In genomic region chr14:76782885-76783566, GRCh38 we compare ENCODE assay signal across 12 cellular contexts. TPM values are rescaled to one million over a fixed set of nuclear protein-coding genes. Genes with fewer than 3 reads are reported as not detected.
A peak's percentile ranks its signal among the peaks of the same experiment; 100 is the strongest.
DNase-seq lines count a peak whose midpoint lies in the region; ATAC-seq and TF ChIP-seq lines count a peak whose summit lies in the region.
"Had no signal": no experiment of that assay in that cellular context is flagged by ENCODE, and none has a peak within 500 bp of the region (broad histone marks: within the 10 kb centered on the region; RNA-seq: fewer than 3 reads in every experiment).

No MANE protein-coding gene starts in this region.

- TF ChIP-seq CTCF in vagina (IDR thresholded peaks at IDR 0.05) = no peak

- TF ChIP-seq POLR2A in vagina (IDR thresholded peaks at IDR 0.05) = no peak

- peaks cover 18% of the 10 kb centered on the region for H3K4me1 Mint-ChIP-seq in activated naive CD4-positive, alpha-beta T cell treated with anti-CD3 and anti-CD28 coated beads, Interleukin-2, amount 50 U/mL, for 24 hours
- no peaks in the 10 kb centered on the region for H3K4me1 Mint-ChIP-seq in memory B cell

- no peak for DNase-seq in activated naive CD4-positive, alpha-beta T cell treated with anti-CD3 and anti-CD28 coated beads, Interleukin-2, amount 50 U/mL, for 16 hours
- DNase-seq in amniotic epithelial cell (ENCODE audit: low read depth) (peak; percentile 10), memory B cell (ENCODE audit: low spot score in 2 of 2) (no peak), vagina (ENCODE audit: extremely low spot score in 2 of 2) (peak; percentile 25 to 74), MG63 (no peak), NCI-H128 (lab: John Stamatoyannopoulos, UW; ENCODE audit: unreplicated experiment) (no peak)
- DNase-seq: T-helper 9 cell had no signal

- H3K4me3 Mint-ChIP-seq in activated naive CD4-positive, alpha-beta T cell treated with anti-CD3 and anti-CD28 coated beads, Interleukin-2, amount 50 U/mL, for 24 hours = peak overlapping the region; percentile 4
- H3K4me3 Mint-ChIP-seq in memory B cell = no peak overlapping the region

- H3K9me3 ChIP-seq in vagina (no peaks in the 10 kb centered on the region), MG63 (no peaks in the 10 kb centered on the region)
- H3K9me3 ChIP-seq: body of pancreas had no signal

- H3K36me3 Mint-ChIP-seq in activated naive CD4-positive, alpha-beta T cell treated with anti-CD3 and anti-CD28 coated beads, Interleukin-2, amount 50 U/mL, for 24 hours = peaks cover 6% of the 10 kb centered on the region
- peaks cover 19% of the 10 kb centered on the region for H3K36me3 Mint-ChIP-seq in memory B cell

- peak overlapping the region; percentile 90 for H3K27ac Mint-ChIP-seq in activated naive CD4-positive, alpha-beta T cell treated with anti-CD3 and anti-CD28 coated beads, Interleukin-2, amount 50 U/mL, for 24 hours
- H3K27ac Mint-ChIP-seq in memory B cell = peak overlapping the region; percentile 17

- peaks cover 20% of the 10 kb centered on the region for H3K4me1 ChIP-seq in vagina

- H3K4me3 ChIP-seq in vagina (no peak overlapping the region), MG63 (no peak overlapping the region)
- H3K4me3 ChIP-seq: body of pancreas had no signal

- H3K9me3 Mint-ChIP-seq in activated naive CD4-positive, alpha-beta T cell treated with anti-CD3 and anti-CD28 coated beads, Interleukin-2, amount 50 U/mL, for 24 hours = no peaks in the 10 kb centered on the region
- H3K9me3 Mint-ChIP-seq in memory B cell = no peaks in the 10 kb centered on the region

- no peak overlapping the region for H3K27ac ChIP-seq in vagina
- H3K27ac ChIP-seq: body of pancreas, parathyroid adenoma had no signal

- no peaks in the 10 kb centered on the region for H3K27me3 Mint-ChIP-seq in activated naive CD4-positive, alpha-beta T cell treated with anti-CD3 and anti-CD28 coated beads, Interleukin-2, amount 50 U/mL, for 24 hours
- no peaks in the 10 kb centered on the region for H3K27me3 Mint-ChIP-seq in memory B cell

- ATAC-seq in memory B cell (ENCODE audit: low read depth) = no peak
- ATAC-seq in HG03565 (IDR thresholded peaks at IDR 0.05; ENCODE audit: unreplicated experiment) = no peak
- ATAC-seq: body of pancreas had no signal

- H3K36me3 ChIP-seq in vagina (peaks cover 0 to 31% of the 10 kb centered on the region in 2 donors), MG63 (no peaks in the 10 kb centered on the region)

- H3K27me3 ChIP-seq in vagina (no peaks in the 10 kb centered on the region), MG63 (no peaks in the 10 kb centered on the region)
- H3K27me3 ChIP-seq: body of pancreas had no signal

- intact Hi-C loops in vagina (cut with DNase I) = no loop called here

RNA-seq across cellular contexts. Expression of gene VASH1, which starts 21.8 kb away (rescaled TPM):
- 6.1 TPM for total RNA-seq in vagina
- 2.1 and 2.8 TPM in 2 replicates for total RNA-seq in MG63 (2014; rRNA removed; shearing (Covaris generic); ENCODE audit: low replicate concordance)

RNA-seq across cellular contexts. Expression of gene ANGEL1, which starts 29.7 kb away (rescaled TPM):
- 13.0 TPM for total RNA-seq in vagina
- total RNA-seq in MG63 (2014; rRNA removed; shearing (Covaris generic); ENCODE audit: low replicate concordance) = 1.1 and 2.5 TPM in 2 replicates

RNA-seq across cellular contexts. Expression of gene LRRC74A, which starts 43.2 kb away (rescaled TPM):
- total RNA-seq in vagina = not detected
- total RNA-seq in MG63 (2014; rRNA removed; shearing (Covaris generic); ENCODE audit: low replicate concordance) = not detected in 2 replicates
- total RNA-seq: body of pancreas, NCI-H460 had no signal

Comparison
In these comparisons a context has a peak if more than half of its experiments do, and no peak if none do; other contexts are left out.
1. DNase-seq: peak in amniotic epithelial cell (single experiment) and vagina (2 of 2); none in activated naive CD4-positive, alpha-beta T cell treated with anti-CD3 and anti-CD28 coated beads, Interleukin-2, amount 50 U/mL, for 16 hours (single experiment), memory B cell (0 of 2), MG63 (single experiment) and NCI-H128 (single experiment).